Comparison of ENCODE assay signal across 1 cellular context in the genomic region with DNA sequence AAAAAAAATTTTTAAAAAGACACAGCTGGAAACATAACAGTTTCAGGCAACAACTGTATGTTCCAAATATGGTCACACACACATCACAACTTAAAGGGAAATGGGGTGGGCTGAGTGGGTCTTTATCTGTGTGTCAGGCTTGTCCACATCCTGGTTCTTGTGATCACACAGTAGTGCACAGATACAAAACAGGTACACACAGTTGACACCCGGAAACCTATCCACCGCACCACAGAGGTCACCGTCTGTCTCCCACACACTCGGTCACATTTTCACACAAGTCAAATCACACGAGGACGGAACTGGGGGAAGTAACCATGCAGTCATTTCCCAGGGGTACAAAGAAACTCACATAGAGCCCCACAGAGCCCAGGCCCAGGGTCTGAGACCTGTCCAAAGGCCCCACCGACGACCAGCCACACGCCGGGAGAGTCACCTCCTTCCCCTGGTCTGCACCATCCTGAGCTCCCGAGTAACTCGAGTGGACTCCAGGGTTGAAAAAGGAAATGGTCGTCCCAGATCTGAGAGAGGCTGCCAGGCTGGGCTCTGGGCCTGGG.
TF ChIP-seq lines count a peak whose summit lies in the region.

No MANE protein-coding gene starts in this region.

TF ChIP-seq in K562, 482 proteins besides CTCF, POLR2A, EP300 and RAD21 (continued from another document and continues in another):
- TF ChIP-seq ZNF583 (CRISPR knock-in tag; IDR thresholded peaks at IDR 0.05) (no peak), FUS (optimal IDR thresholded peaks at IDR 0.05; ENCODE audit: low read depth, low read length) (no peak), MED1 (CRISPR knock-in tag; IDR thresholded peaks at IDR 0.05; ENCODE audit: borderline replicate concordance) (no peak), FOXJ2 (tag; IDR thresholded peaks at IDR 0.05) (0 out of 2 replicates have a peak, but pooled peaks have one; percentile 39), DIDO1 (tag; IDR thresholded peaks at IDR 0.05; ENCODE audit: low read depth) (no peak), HIVEP1 (CRISPR knock-in tag; IDR thresholded peaks at IDR 0.05) (no peak), FOXK2 (conservative IDR thresholded peaks at IDR 0.05 in 1 of 2, IDR thresholded peaks at IDR 0.05 in 1 of 2; ENCODE audit: low read depth in 2 of 2) (no peak), ZNF407 (IDR thresholded peaks at IDR 0.05; ENCODE audit: low read depth) (no peak), L3MBTL2 (IDR thresholded peaks at IDR 0.05) (peak; percentile 83), YBX1 (IDR thresholded peaks at IDR 0.05) (no peak), STAG1 (CRISPR knock-in tag; IDR thresholded peaks at IDR 0.05; ENCODE audit: borderline replicate concordance) (no peak), PCBP2 (IDR thresholded peaks at IDR 0.05; ENCODE audit: low read depth, low read length, poor library complexity, severe bottlenecking) (no peak), UBTF (IDR thresholded peaks at IDR 0.05; ENCODE audit: borderline replicate concordance in 1 of 2, low read depth in 2 of 2, low read length in 2 of 2) (no peak), ZNF174 (CRISPR knock-in tag; IDR thresholded peaks at IDR 0.05) (no peak), WHSC1 (IDR thresholded peaks at IDR 0.05; ENCODE audit: low read length) (no peak), POLR2AphosphoS2 (IDR thresholded peaks at IDR 0.05; ENCODE audit: low read length) (no peak), KDM1A (IDR thresholded peaks at IDR 0.05) (peak in 1 of 2 experiments; percentile 26; a peak in 1 of 4 replicates), ZKSCAN3 (CRISPR knock-in tag; IDR thresholded peaks at IDR 0.05) (no peak), ZNF282 (CRISPR knock-in tag; IDR thresholded peaks at IDR 0.05) (no peak), ELK3 (CRISPR knock-in tag; IDR thresholded peaks at IDR 0.05) (no peak), MTA2 (IDR thresholded peaks at IDR 0.05; ENCODE audit: low read depth) (no peak), SMARCC2 (IDR thresholded peaks at IDR 0.05; ENCODE audit: low read depth) (no peak), MXD1 (CRISPR knock-in tag; IDR thresholded peaks at IDR 0.05; ENCODE audit: borderline replicate concordance, poor library complexity, severe bottlenecking) (no peak), LEF1 (IDR thresholded peaks at IDR 0.05) (no peak), ZSCAN29 (IDR thresholded peaks at IDR 0.05) (no peak), ATF1 (CRISPR knock-in tag; IDR thresholded peaks at IDR 0.05) (no peak), ATF1 (tag; IDR thresholded peaks at IDR 0.05) (0 out of 2 replicates have a peak, but pooled peaks have one; percentile 20), NFATC3 (IDR thresholded peaks at IDR 0.05) (no peak), NFE2L1 (tag; IDR thresholded peaks at IDR 0.05; ENCODE audit: borderline replicate concordance, low read depth) (no peak), MECOM (CRISPR knock-in tag; IDR thresholded peaks at IDR 0.05) (no peak), KLF13 (tag; IDR thresholded peaks at IDR 0.05; ENCODE audit: borderline replicate concordance, low read depth) (no peak), HOXB6 (CRISPR knock-in tag; IDR thresholded peaks at IDR 0.05; ENCODE audit: borderline replicate concordance) (no peak), ZBTB1 (CRISPR knock-in tag; IDR thresholded peaks at IDR 0.05; ENCODE audit: borderline replicate concordance, low read depth) (no peak), TCFL5 (CRISPR knock-in tag; conservative IDR thresholded peaks at IDR 0.05) (no peak), RBFOX2 (IDR thresholded peaks at IDR 0.05; ENCODE audit: low read depth, low read length) (peak; percentile 59), NRF1 (conservative IDR thresholded peaks at IDR 0.05 in 1 of 2, IDR thresholded peaks at IDR 0.05 in 1 of 2) (0 out of 4 replicates have a peak, but pooled peaks of 1 of the 2 experiments have one; percentile 10), TFAM (CRISPR knock-in tag; conservative IDR thresholded peaks at IDR 0.05) (no peak), NCOA1 (IDR thresholded peaks at IDR 0.05; ENCODE audit: low read depth) (no peak), PATZ1 (CRISPR knock-in tag; IDR thresholded peaks at IDR 0.05; ENCODE audit: borderline replicate concordance) (no peak), CEBPG (CRISPR knock-in tag; IDR thresholded peaks at IDR 0.05) (no peak), CEBPG (tag; conservative IDR thresholded peaks at IDR 0.05 in 1 of 2, IDR thresholded peaks at IDR 0.05 in 1 of 2) (no peak), TGIF2 (CRISPR knock-in tag; IDR thresholded peaks at IDR 0.05) (no peak), FOXP1 (CRISPR knock-in tag; IDR thresholded peaks at IDR 0.05) (no peak), TARDBP (IDR thresholded peaks at IDR 0.05) (peak; percentile 29; the same call in 1 of the 2 replicates)
- TF ChIP-seq, protein P1, sequence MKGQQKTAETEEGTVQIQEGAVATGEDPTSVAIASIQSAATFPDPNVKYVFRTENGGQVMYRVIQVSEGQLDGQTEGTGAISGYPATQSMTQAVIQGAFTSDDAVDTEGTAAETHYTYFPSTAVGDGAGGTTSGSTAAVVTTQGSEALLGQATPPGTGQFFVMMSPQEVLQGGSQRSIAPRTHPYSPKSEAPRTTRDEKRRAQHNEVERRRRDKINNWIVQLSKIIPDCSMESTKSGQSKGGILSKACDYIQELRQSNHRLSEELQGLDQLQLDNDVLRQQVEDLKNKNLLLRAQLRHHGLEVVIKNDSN (CRISPR knock-in tag; IDR thresholded peaks at IDR 0.05), result no peak
- TF ChIP-seq, protein P2, sequence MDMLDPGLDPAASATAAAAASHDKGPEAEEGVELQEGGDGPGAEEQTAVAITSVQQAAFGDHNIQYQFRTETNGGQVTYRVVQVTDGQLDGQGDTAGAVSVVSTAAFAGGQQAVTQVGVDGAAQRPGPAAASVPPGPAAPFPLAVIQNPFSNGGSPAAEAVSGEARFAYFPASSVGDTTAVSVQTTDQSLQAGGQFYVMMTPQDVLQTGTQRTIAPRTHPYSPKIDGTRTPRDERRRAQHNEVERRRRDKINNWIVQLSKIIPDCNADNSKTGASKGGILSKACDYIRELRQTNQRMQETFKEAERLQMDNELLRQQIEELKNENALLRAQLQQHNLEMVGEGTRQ (CRISPR knock-in tag; IDR thresholded peaks at IDR 0.05), result no peak
- TF ChIP-seq, protein P3, sequence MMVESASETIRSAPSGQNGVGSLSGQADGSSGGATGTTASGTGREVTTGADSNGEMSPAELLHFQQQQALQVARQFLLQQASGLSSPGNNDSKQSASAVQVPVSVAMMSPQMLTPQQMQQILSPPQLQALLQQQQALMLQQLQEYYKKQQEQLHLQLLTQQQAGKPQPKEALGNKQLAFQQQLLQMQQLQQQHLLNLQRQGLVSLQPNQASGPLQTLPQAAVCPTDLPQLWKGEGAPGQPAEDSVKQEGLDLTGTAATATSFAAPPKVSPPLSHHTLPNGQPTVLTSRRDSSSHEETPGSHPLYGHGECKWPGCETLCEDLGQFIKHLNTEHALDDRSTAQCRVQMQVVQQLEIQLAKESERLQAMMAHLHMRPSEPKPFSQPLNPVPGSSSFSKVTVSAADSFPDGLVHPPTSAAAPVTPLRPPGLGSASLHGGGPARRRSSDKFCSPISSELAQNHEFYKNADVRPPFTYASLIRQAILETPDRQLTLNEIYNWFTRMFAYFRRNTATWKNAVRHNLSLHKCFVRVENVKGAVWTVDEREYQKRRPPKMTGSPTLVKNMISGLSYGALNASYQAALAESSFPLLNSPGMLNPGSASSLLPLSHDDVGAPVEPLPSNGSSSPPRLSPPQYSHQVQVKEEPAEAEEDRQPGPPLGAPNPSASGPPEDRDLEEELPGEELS (CRISPR knock-in tag; IDR thresholded peaks at IDR 0.05; ENCODE audit: borderline replicate concordance), result no peak
